In genomic region chr9:125816321-125816720, GRCh38 we compare ENCODE assay signal across 18 cellular contexts.
"Had no signal": no experiment of that assay in that cellular context is flagged by ENCODE, and none has a peak within 500 bp of the region (broad histone marks: within the 10 kb centered on the region; RNA-seq: fewer than 3 reads in every experiment).

No MANE protein-coding gene starts in this region.

- H3K36me3 ChIP-seq: gastrocnemius medialis, heart right ventricle, lower lobe of right lung, stomach, thoracic aorta, transverse colon, uterus had no signal

- H3K4me3 ChIP-seq: esophagus muscularis mucosa, gastrocnemius medialis, heart right ventricle, lower lobe of right lung, stomach, thoracic aorta, transverse colon, uterus had no signal

- H3K27ac ChIP-seq: epithelial cell of prostate, esophagus muscularis mucosa, gastrocnemius medialis, heart right ventricle, lower lobe of right lung, thoracic aorta, uterus had no signal

- H3K27me3 ChIP-seq: esophagus muscularis mucosa, gastrocnemius medialis, heart right ventricle, stomach, transverse colon, uterus had no signal

- ATAC-seq: effector memory CD8-positive, alpha-beta T cell; gastrocnemius medialis; heart right ventricle; left lobe of liver; lower lobe of right lung; naive thymus-derived CD8-positive, alpha-beta T cell; right cardiac atrium had no signal

- H3K4me1 ChIP-seq: lower lobe of right lung, uterus had no signal

- H3K9me3 ChIP-seq: esophagus muscularis mucosa, gastrocnemius medialis, heart right ventricle, lower lobe of right lung, stomach, thoracic aorta, transverse colon, uterus had no signal

- DNase-seq: effector memory CD8-positive, alpha-beta T cell; gastrocnemius medialis; heart right ventricle; lower lobe of right lung; mesenchymal stem cell; naive thymus-derived CD8-positive, alpha-beta T cell; small intestine; stimulated activated CD4-positive, alpha-beta T cell treated with anti-CD3 and anti-CD28 coated beads, Interleukin-12 subunit alpha, Interleukin-12 subunit beta, amount 100 ng/mL, for 4 hours; stimulated activated naive CD4-positive, alpha-beta T cell; stomach; substantia nigra; transverse colon; uterus had no signal
